11 cellular contexts compared by ENCODE assay signal in genomic region chr11:128685383-128686044, GRCh38. TPM values are rescaled to one million over a fixed set of nuclear protein-coding genes. Genes with fewer than 3 reads are reported as not detected.
DNase-seq lines count a peak whose midpoint lies in the region; ATAC-seq and TF ChIP-seq lines count a peak whose summit lies in the region.
"Had no signal": no experiment of that assay in that cellular context is flagged by ENCODE, and none has a peak within 500 bp of the region (broad histone marks: within the 10 kb centered on the region; RNA-seq: fewer than 3 reads in every experiment).

No MANE protein-coding gene starts in this region.

- H3K9ac ChIP-seq in mesenchymal stem cell (ENCODE audit: low read length) = no peak overlapping the region
- H3K9ac ChIP-seq: GM23248 had no signal

- no peak overlapping the region for H4K8ac ChIP-seq in mesenchymal stem cell (ENCODE audit: low read length)

- H3K27me3 ChIP-seq in ACC112 (ENCODE audit: insufficient read depth, low read length) = peaks cover 70% of the 10 kb centered on the region
- peaks cover 22% of the 10 kb centered on the region for H3K27me3 ChIP-seq in brain microvascular endothelial cell (replicated peaks)
- peaks cover 92 to 99% of the 10 kb centered on the region in 2 experiments for H3K27me3 ChIP-seq in mesenchymal stem cell (ENCODE audit: control insufficient read depth in 1 of 2, insufficient read depth in 1 of 2, low read length in 2 of 2)

- H3K4me1 ChIP-seq in ACC112 (ENCODE audit: control insufficient read depth, insufficient read depth, low read length, unreplicated experiment) (peaks cover 17% of the 10 kb centered on the region), mesenchymal stem cell (ENCODE audit: control insufficient read depth, insufficient read depth, low read depth, low read length) (peaks cover 18% of the 10 kb centered on the region)

- no peak overlapping the region for H2BK15ac ChIP-seq in mesenchymal stem cell (ENCODE audit: low read depth, poor library complexity, severe bottlenecking)

- peak overlapping the region in 1 of 2 experiments; percentile 62 for H3K14ac ChIP-seq in mesenchymal stem cell (ENCODE audit: low read length in 2 of 2)

- H2BK5ac ChIP-seq in mesenchymal stem cell (ENCODE audit: low read depth, low read length, poor library complexity, severe bottlenecking) = no peak overlapping the region

- H2AFZ ChIP-seq in ACC112 (ENCODE audit: low read length, unreplicated experiment) = no peak overlapping the region
- H2AFZ ChIP-seq in mesenchymal stem cell (ENCODE audit: low read depth, low read length) = peak overlapping the region; percentile 73
- H2AFZ ChIP-seq: GM23248 had no signal

- no peak overlapping the region for H3K4me2 ChIP-seq in mesenchymal stem cell (ENCODE audit: low read length, poor library complexity, severe bottlenecking)

- H3K36me3 ChIP-seq in ACC112 (ENCODE audit: insufficient read depth, low read length) (no peaks in the 10 kb centered on the region), brain microvascular endothelial cell (replicated peaks) (no peaks in the 10 kb centered on the region), mesenchymal stem cell (ENCODE audit: control insufficient read depth in 1 of 2, insufficient read depth in 2 of 2, low read depth in 1 of 2, low read length in 2 of 2) (no peaks in the 10 kb centered on the region)

- in situ Hi-C loops in brain microvascular endothelial cell (cut with HindIII; ENCODE audit: low pct_ligation_motif_present, low sequenced_read_pairs) = loop anchor here (25.0 kb wide), 1 partner anchor 648 kb away; no protein-coding TSS in a partner anchor

- H2BK12ac ChIP-seq in mesenchymal stem cell (ENCODE audit: low read length in 2 of 2) = no peak overlapping the region

- no peak overlapping the region for H2AK5ac ChIP-seq in mesenchymal stem cell (ENCODE audit: low read length, severe bottlenecking)

- no peaks in the 10 kb centered on the region for H3K79me2 ChIP-seq in ACC112 (ENCODE audit: control insufficient read depth, insufficient read depth, low read length, unreplicated experiment)

- no peaks in the 10 kb centered on the region for H3K79me1 ChIP-seq in mesenchymal stem cell (replicated peaks; ENCODE audit: low read length, poor library complexity, severe bottlenecking)

- no peak overlapping the region for H3K23ac ChIP-seq in mesenchymal stem cell (ENCODE audit: low read length in 2 of 2)

- TF ChIP-seq CTCF in brain microvascular endothelial cell (IDR thresholded peaks at IDR 0.05; ENCODE audit: low read depth, low read length, missing control alignments) = no peak

- ATAC-seq in GM19438 (IDR thresholded peaks at IDR 0.05; ENCODE audit: low read depth, unreplicated experiment) (peak; percentile 37), GM21717 (IDR thresholded peaks at IDR 0.05; ENCODE audit: unreplicated experiment) (no peak), GM21367 (IDR thresholded peaks at IDR 0.05; ENCODE audit: unreplicated experiment) (no peak)

- H4K91ac ChIP-seq in mesenchymal stem cell (ENCODE audit: low read length) = no peak overlapping the region

- H3K4me3 ChIP-seq in ACC112 (ENCODE audit: low read depth, low read length) (0 out of 2 replicates have a peak overlapping the region, but pooled peaks have one; percentile 8), brain microvascular endothelial cell (ENCODE audit: low read depth, low read length) (peak overlapping the region; percentile 32), mesenchymal stem cell (ENCODE audit: insufficient read depth in 1 of 2, low read depth in 1 of 2, low read length in 2 of 2) (peak overlapping the region in 1 of 2 experiments; percentile 63)
- H3K4me3 ChIP-seq: GM23248 had no signal

- 7% methylated on average over 10 of the region's 22 CpGs for WGBS in mesenchymal stem cell

- no peaks in the 10 kb centered on the region for H3K9me3 ChIP-seq in mesenchymal stem cell (ENCODE audit: control insufficient read depth, low read length)

- DNase-seq in brain microvascular endothelial cell (no peak), mesenchymal stem cell (no peak), NCI-H69 (lab: John Stamatoyannopoulos, UW) (no peak), putamen (ENCODE audit: low spot score) (no peak)
- DNase-seq: GM23248, NCI-H774 had no signal

- H2BK120ac ChIP-seq in mesenchymal stem cell (ENCODE audit: low read depth, low read length) = no peak overlapping the region

- H3K18ac ChIP-seq in mesenchymal stem cell (ENCODE audit: low read depth in 1 of 2, low read length in 2 of 2) = no peak overlapping the region

- no peak overlapping the region for H3K4ac ChIP-seq in mesenchymal stem cell (ENCODE audit: low read depth in 1 of 2, low read length in 2 of 2)

- H3K27ac ChIP-seq in ACC112 (ENCODE audit: low read depth, low read length) = no peak overlapping the region
- H3K27ac ChIP-seq in brain microvascular endothelial cell = no peak overlapping the region
- no peak overlapping the region for H3K27ac ChIP-seq in mesenchymal stem cell (ENCODE audit: low read length, poor library complexity, severe bottlenecking)
- H3K27ac ChIP-seq: C4-2B, GM23248 had no signal

RNA-seq across cellular contexts. Expression of gene FLI1, which starts 8.4 kb away (rescaled TPM):
- polyA plus RNA-seq in mesenchymal stem cell (2013, experiment 1 of 2) = 12.2 TPM
- polyA plus RNA-seq in mesenchymal stem cell (2013, experiment 2 of 2) = 12.6 TPM
